Comparison of ENCODE assay signal across 8 cellular contexts in genomic region chr11:82682003-82682751, GRCh38. TPM values are rescaled to one million over a fixed set of nuclear protein-coding genes. Genes with fewer than 3 reads are reported as not detected.
A peak's percentile ranks its signal among the peaks of the same experiment; 100 is the strongest.
DNase-seq lines count a peak whose midpoint lies in the region; TF ChIP-seq lines count a peak whose summit lies in the region.

No MANE protein-coding gene starts in this region.

- no peaks in the 10 kb centered on the region for H3F3A ChIP-seq in Loucy (ENCODE audit: low read depth)

- TF ChIP-seq CTCF in 22Rv1 (IDR thresholded peaks at IDR 0.05) (peak; percentile 68), Loucy (conservative IDR thresholded peaks at IDR 0.05; ENCODE audit: low read length) (peak; percentile 81), fibroblast of villous mesenchyme (IDR thresholded peaks at IDR 0.05; ENCODE audit: insufficient read depth, low read depth, low read length) (peak; percentile 59), parathyroid adenoma (IDR thresholded peaks at IDR 0.05) (peak; percentile 46)

- H3K4me2 ChIP-seq in Loucy (ENCODE audit: low read depth, low read length, poor library complexity, severe bottlenecking) = peak overlapping the region; percentile 22
- H3K4me2 ChIP-seq in parathyroid adenoma (ENCODE audit: low read length) = peak overlapping the region; percentile 22

- H3K9me3 ChIP-seq in Loucy (ENCODE audit: insufficient read depth, low read depth, low read length) (no peaks in the 10 kb centered on the region), parathyroid adenoma (ENCODE audit: control insufficient read depth, low read length) (no peaks in the 10 kb centered on the region)

- DNase-seq in GM03348 (ENCODE audit: low spot score) (peak; percentile 61), HCEC 1CT (peak; percentile 63), SW 1271 (lab: John Stamatoyannopoulos, UW) (peak; percentile 11 to 64), fibroblast of villous mesenchyme (ENCODE audit: low read depth) (peak; percentile 80), GOT3 (lab: John Stamatoyannopoulos, UW) (no peak)

- H3K4me3 ChIP-seq in Loucy (ENCODE audit: low read length, poor library complexity, severe bottlenecking) = no peak overlapping the region
- H3K4me3 ChIP-seq in fibroblast of villous mesenchyme (ENCODE audit: low read depth, low read length) = no peak overlapping the region
- peak overlapping the region; percentile 22 for H3K4me3 ChIP-seq in parathyroid adenoma (ENCODE audit: low read depth, low read length)

- H3K36me3 ChIP-seq in Loucy (ENCODE audit: insufficient read depth, low read length) = no peaks in the 10 kb centered on the region
- H3K36me3 ChIP-seq in parathyroid adenoma (ENCODE audit: control insufficient read depth, insufficient read depth, low read length) = no peaks in the 10 kb centered on the region

- no peaks in the 10 kb centered on the region for H3K9me2 ChIP-seq in Loucy (replicated peaks; ENCODE audit: low read depth, low read length)

- H3K27ac ChIP-seq in 22Rv1 = no peak overlapping the region
- H3K27ac ChIP-seq in parathyroid adenoma = no peak overlapping the region

- H3K9ac ChIP-seq in Loucy (ENCODE audit: low read depth, low read length, poor library complexity, severe bottlenecking) = no peak overlapping the region
- no peak overlapping the region for H3K9ac ChIP-seq in parathyroid adenoma

- no peaks in the 10 kb centered on the region for H4K20me1 ChIP-seq in Loucy (ENCODE audit: insufficient read depth, low read length, poor library complexity, severe bottlenecking)

- H3K79me2 ChIP-seq in Loucy (ENCODE audit: insufficient read depth, low read length) (no peaks in the 10 kb centered on the region), parathyroid adenoma (no peaks in the 10 kb centered on the region)

- H3K27me3 ChIP-seq in Loucy (ENCODE audit: insufficient read depth, low read length, poor library complexity, severe bottlenecking) (peaks cover 15% of the 10 kb centered on the region), parathyroid adenoma (ENCODE audit: control insufficient read depth, insufficient read depth, low read length) (no peaks in the 10 kb centered on the region)

- H3K4me1 ChIP-seq in Loucy (ENCODE audit: insufficient read depth, low read length, poor library complexity, severe bottlenecking) (peaks cover 12% of the 10 kb centered on the region), parathyroid adenoma (no peaks in the 10 kb centered on the region)

- peak overlapping the region; percentile 41; the same call in 1 of the 2 replicates for H2AFZ ChIP-seq in Loucy (ENCODE audit: low read length)
- no peak overlapping the region for H2AFZ ChIP-seq in parathyroid adenoma

RNA-seq across cellular contexts. Expression of gene FAM181B, which starts 51.5 kb away (rescaled TPM):
- total RNA-seq in fibroblast of villous mesenchyme = under 0.01 TPM in 1 of 2 replicates, not detected in the other
